ENCODE assay signal across 8 cellular contexts in the genomic region with DNA sequence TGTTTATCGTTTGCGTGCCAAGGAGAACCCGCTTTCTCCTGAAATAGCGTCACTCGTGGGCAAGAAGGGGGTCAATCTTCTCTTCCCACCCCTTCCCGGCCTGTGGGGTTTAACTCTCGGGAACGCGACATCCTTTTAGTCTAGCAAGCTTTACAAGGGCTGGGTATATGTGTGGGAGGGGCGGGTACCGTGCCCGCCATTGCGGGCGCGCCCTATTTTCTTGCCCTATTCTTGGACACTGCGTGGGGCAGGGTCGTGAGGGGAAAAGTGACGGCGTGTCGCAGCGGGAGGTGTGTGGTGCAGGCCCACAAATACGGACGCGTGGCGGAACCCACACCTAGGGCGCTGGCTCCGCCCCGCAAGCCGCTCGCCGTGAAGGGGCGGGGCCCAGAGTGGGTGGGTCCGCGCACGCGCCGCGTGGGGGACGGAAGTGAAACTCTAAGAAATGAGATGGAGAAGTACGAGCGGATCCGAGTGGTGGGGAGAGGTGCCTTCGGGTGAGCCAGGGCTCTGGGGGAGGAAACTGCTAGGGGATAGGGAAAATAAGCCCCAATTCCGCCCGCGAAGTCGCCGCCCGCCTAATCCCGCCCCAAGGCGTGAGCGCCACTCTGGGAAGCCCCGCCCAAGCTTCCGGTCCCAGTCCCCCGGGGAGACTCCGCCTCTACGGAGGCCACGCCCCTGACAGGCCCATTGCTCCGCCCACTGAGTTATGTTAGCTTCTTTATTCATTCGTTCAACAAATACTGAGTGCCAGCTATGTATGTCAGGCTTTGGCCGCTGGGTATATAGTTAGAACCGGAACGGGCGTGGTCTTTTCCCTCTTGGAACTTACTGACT. TPM values are rescaled to one million over a fixed set of nuclear protein-coding genes. Genes with fewer than 3 reads are reported as not detected.
DNase-seq lines count a peak whose midpoint lies in the region; ATAC-seq and TF ChIP-seq lines count a peak whose summit lies in the region.

TSS of gene NEK8 (plus strand) at position 425 of the 837 bp plus-strand sequence. CDS start at position 451, 26 bp downstream.

- H3K9me3 ChIP-seq in adrenal gland (replicated peaks in 1 of 3) (no peaks in the 10 kb centered on the region), heart right ventricle (no peaks in the 10 kb centered on the region), transverse colon (no peaks in the 10 kb centered on the region)

- ATAC-seq in HG02759 (IDR thresholded peaks at IDR 0.05; ENCODE audit: unreplicated experiment) (peak; percentile 48), heart right ventricle (peak; percentile 78 to 88 (median 86))

- TF ChIP-seq POLR2A in adrenal gland (IDR thresholded peaks at IDR 0.05): peak; percentile 14 to 21
- TF ChIP-seq POLR2A in transverse colon (IDR thresholded peaks at IDR 0.05): peak; percentile 77

- H3K4me3 ChIP-seq in GM12875 (ENCODE audit: low read depth, low read length) (peak within 1 kb of the TSS; percentile 83), adrenal gland (peak within 1 kb of the TSS; percentile 28 to 73 (median 64)), heart right ventricle (peak within 1 kb of the TSS; percentile 50 to 89 (median 78)), transverse colon (peak within 1 kb of the TSS; percentile 60 to 77 (median 64))

- DNase-seq in NCI-H1436 treated with DMSO at 0.1 percent for 48 hours (lab: John Stamatoyannopoulos, UW): peak; percentile 89
- DNase-seq in T follicular helper cell (ENCODE audit: low read depth): peak; percentile 96
- peak; percentile 93 to 98 (median 95) for DNase-seq in adrenal gland
- DNase-seq in heart right ventricle: peak; percentile 96
- DNase-seq in posterior cingulate gyrus: peak; percentile 83 to 99 (median 94)
- DNase-seq in transverse colon: peak; percentile 99

- TF ChIP-seq EP300 in transverse colon (IDR thresholded peaks at IDR 0.05; ENCODE audit: low read depth): no peak

- intact Hi-C loops in adrenal gland (cut with DNase I) (loop anchor here in 1 of 2 donors (2.0 kb wide), 1 partner anchor 18 kb away; no protein-coding TSS in a partner anchor), heart right ventricle (cut with DNase I) (loop anchor here in 6 of 10 donors (2.0 to 10.0 kb wide), 8 partner anchors 16 to 386 kb away; partner anchors contain the start of genes PHF12 (in 4 of the 6), TRAF4 (in 2 of the 6) and DHRS13 (in 1 of the 6)), posterior cingulate gyrus (cut with DNase I) (loop anchor here (1.0 to 5.0 kb wide), 2 partner anchors 15 to 184 kb away; no protein-coding TSS in a partner anchor), transverse colon (cut with DNase I; ENCODE audit: low total_unique reads) (loop anchor here (10.0 kb wide), 2 partner anchors 226 to 386 kb away; partner anchors contain the start of gene PHF12)

- H3K36me3 ChIP-seq in adrenal gland (replicated peaks in 1 of 2) (peaks cover 0 to 11% of the 10 kb centered on the region in 2 donors), heart right ventricle (peaks cover 0 to 18% (median 13%) of the 10 kb centered on the region in 9 donors), transverse colon (peaks cover 0 to 11% (median 1%) of the 10 kb centered on the region in 4 donors)

- 0 to 1% (median 0%) methylated on average over 54 to 64 of the region's 64 CpGs for WGBS in adrenal gland, 4 donors
- WGBS in heart right ventricle, 2 donors: 0% methylated on average over 64 of the region's 64 CpGs
- 0% methylated on average over 4 to 63 of the region's 64 CpGs for WGBS in transverse colon (ENCODE audit: low coverage in 1 of 2), 2 donors

- TF ChIP-seq CTCF in GM12875 (IDR thresholded peaks at IDR 0.05; ENCODE audit: borderline replicate concordance, insufficient read depth, low read depth, low read length) (no peak), adrenal gland (IDR thresholded peaks at IDR 0.05) (no peak), heart right ventricle (IDR thresholded peaks at IDR 0.05) (no peak), transverse colon (IDR thresholded peaks at IDR 0.05) (no peak)

- no peaks in the 10 kb centered on the region for H3K27me3 ChIP-seq in adrenal gland
- no peaks in the 10 kb centered on the region for H3K27me3 ChIP-seq in heart right ventricle
- no peaks in the 10 kb centered on the region for H3K27me3 ChIP-seq in transverse colon

- peak within 1 kb of the TSS; percentile 67 to 97 (median 83) for H3K27ac ChIP-seq in adrenal gland
- H3K27ac ChIP-seq in heart right ventricle: peak within 1 kb of the TSS; percentile 66 to 98 (median 92)
- peak within 1 kb of the TSS; percentile 97 to 98 (median 97) for H3K27ac ChIP-seq in transverse colon

- in situ Hi-C loops in transverse colon (cut with MboI; ENCODE audit: low pct_ligation_motif_present in 1 of 4, low pct_unique_long_range_greater_than_20kb in 1 of 4, low sequenced_read_pairs in 3 of 4): no loop called here

- H3K4me1 ChIP-seq in adrenal gland (replicated peaks in 1 of 2) (peaks cover 15 to 28% of the 10 kb centered on the region in 2 donors), heart right ventricle (peaks cover 10 to 51% (median 25%) of the 10 kb centered on the region in 9 donors), transverse colon (peaks cover 14 to 48% (median 38%) of the 10 kb centered on the region in 4 donors)

RNA-seq across cellular contexts. Expression of gene NEK8, which starts in this region (rescaled TPM):
- total RNA-seq in adrenal gland (10 to 100 TPM in 1 of 8 donors, 1 to 10 TPM in 6, under 1 TPM in 1; 0.54 to 11.9 (median 5.4) TPM), heart right ventricle (1 to 10 TPM in 4 of 10 donors, under 1 TPM in 6; 0.38 to 2.8 (median 0.82) TPM), transverse colon (10 to 100 TPM in 1 of 4 donors, 1 to 10 TPM in 3; 5.7 to 52.3 (median 8.3) TPM)
- polyA plus RNA-seq in adrenal gland (10 to 100 TPM in 1 of 3 donors, 1 to 10 TPM in 2; 6.0 to 10.8 (median 6.6) TPM), heart right ventricle (1 to 10 TPM; 1.1 to 1.8 TPM)

Comparison
In these comparisons a context has a peak if more than half of its experiments do, and no peak if none do; other contexts are left out.
1. Peak in every context shown above with its lines: DNase-seq, ATAC-seq, H3K4me3 ChIP-seq and H3K27ac ChIP-seq.